ENCODE assay signal across 12 cellular contexts in the genomic region with DNA sequence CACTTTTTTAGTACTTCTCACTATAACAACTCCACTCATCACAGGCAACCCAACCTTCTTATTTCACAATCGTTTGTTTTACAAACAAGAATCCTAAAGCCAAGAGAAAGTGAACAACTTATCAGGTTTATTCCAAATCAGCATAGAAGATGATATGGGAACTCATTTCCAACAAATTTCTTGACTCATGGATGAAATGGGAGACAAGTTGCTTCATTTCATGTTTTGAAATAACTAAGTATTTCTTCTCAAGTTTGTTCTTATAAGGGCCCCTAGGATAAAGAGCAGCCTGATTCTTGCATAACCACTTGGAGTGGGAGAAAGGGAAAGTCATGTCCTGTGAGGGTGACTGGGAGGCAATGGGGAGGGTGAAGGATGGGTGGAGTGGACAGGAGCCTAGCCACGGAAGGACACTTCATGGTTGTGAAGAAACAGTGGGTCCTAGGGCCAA.
DNase-seq lines count a peak whose midpoint lies in the region; ATAC-seq and TF ChIP-seq lines count a peak whose summit lies in the region.
"Had no signal": no experiment of that assay in that cellular context is flagged by ENCODE, and none has a peak within 500 bp of the region (broad histone marks: within the 10 kb centered on the region; RNA-seq: fewer than 3 reads in every experiment).

No MANE protein-coding gene starts in this region.

- no peak overlapping the region for H3K27ac ChIP-seq in body of pancreas
- no peak overlapping the region for H3K27ac ChIP-seq in right cardiac atrium (ENCODE audit: low read length)
- no peak overlapping the region for H3K27ac ChIP-seq in thoracic aorta

- intact Hi-C loops in body of pancreas (cut with DNase I) (no loop called here), right cardiac atrium (cut with DNase I) (no loop called here)

- H3K27me3 ChIP-seq in body of pancreas = no peaks in the 10 kb centered on the region
- H3K27me3 ChIP-seq in right cardiac atrium (ENCODE audit: control insufficient read depth, insufficient read depth) = no peaks in the 10 kb centered on the region
- H3K27me3 ChIP-seq in thoracic aorta (replicated peaks; ENCODE audit: insufficient read depth) = no peaks in the 10 kb centered on the region

- DNase-seq in GM03348 (ENCODE audit: low spot score) = peak; percentile 70
- DNase-seq in body of pancreas = peak in 3 of 4 donors; percentile 10 to 46 (median 20)
- peak; percentile 61 to 68 (median 62) for DNase-seq in right cardiac atrium
- peak; percentile 6 for DNase-seq in thoracic aorta (ENCODE audit: low spot score)
- no peak for DNase-seq in stimulated activated CD4-positive, alpha-beta T cell treated with anti-CD3 and anti-CD28 coated beads, Interleukin-1b, Interleukin-23, amount 100 ng/mL, for 48 hours
- no peak for DNase-seq in NCI-H1092 (lab: John Stamatoyannopoulos, UW)
- DNase-seq: activated T-cell treated with anti-CD3 and anti-CD28 coated beads, Interleukin-2, amount 50 U/mL, for 48 hours; NCI-H1417; NCI-H526 treated with DMSO at 0.1 percent for 48 hours; SHP77 had no signal

- no peak for TF ChIP-seq POLR2A in body of pancreas (IDR thresholded peaks at IDR 0.05)

- TF ChIP-seq CTCF in body of pancreas (IDR thresholded peaks at IDR 0.05) (no peak), thoracic aorta (IDR thresholded peaks at IDR 0.05) (no peak)

- no peaks in the 10 kb centered on the region for H3K36me3 ChIP-seq in body of pancreas (replicated peaks in 1 of 2; ENCODE audit: insufficient read depth in 1 of 2, low read depth in 2 of 2)
- H3K36me3 ChIP-seq in thoracic aorta = no peaks in the 10 kb centered on the region

- H3K9me3 ChIP-seq in body of pancreas (no peaks in the 10 kb centered on the region), right cardiac atrium (ENCODE audit: control insufficient read depth, low read length) (no peaks in the 10 kb centered on the region), thoracic aorta (peaks cover 3% of the 10 kb centered on the region)

- 52 to 56% methylated on average over 2 of the region's 2 CpGs for WGBS in body of pancreas, 2 donors
- 64% methylated on average over 2 of the region's 2 CpGs for WGBS in right cardiac atrium

- ATAC-seq in body of pancreas = peak; percentile 56
- peak; percentile 91 to 96 for ATAC-seq in right cardiac atrium
- no peak for ATAC-seq in thoracic aorta (ENCODE audit: insufficient number of reproducible peaks, low FRiP score, low read depth)
- no peak for ATAC-seq in GM19351 (IDR thresholded peaks at IDR 0.05; ENCODE audit: unreplicated experiment)
- ATAC-seq in GM19035 (IDR thresholded peaks at IDR 0.05; ENCODE audit: unreplicated experiment) = no peak

- H3K4me1 ChIP-seq in body of pancreas (no peaks in the 10 kb centered on the region), right cardiac atrium (ENCODE audit: control insufficient read depth, insufficient read depth, low read length) (no peaks in the 10 kb centered on the region), thoracic aorta (ENCODE audit: control insufficient read depth in 1 of 2, low read depth in 2 of 2) (peaks cover 3 to 5% of the 10 kb centered on the region in 2 donors)

- H3K4me3 ChIP-seq in body of pancreas = no peak overlapping the region
- H3K4me3 ChIP-seq in right cardiac atrium (ENCODE audit: low read length) = no peak overlapping the region
- H3K4me3 ChIP-seq in thoracic aorta = no peak overlapping the region

Comparison
In these comparisons a context has a peak if more than half of its experiments do, and no peak if none do; other contexts are left out.
1. DNase-seq: peak in GM03348 (single experiment), body of pancreas (3 of 4), right cardiac atrium (3 of 3) and thoracic aorta (single experiment); none in stimulated activated CD4-positive, alpha-beta T cell treated with anti-CD3 and anti-CD28 coated beads, Interleukin-1b, Interleukin-23, amount 100 ng/mL, for 48 hours (single experiment) and NCI-H1092 (single experiment).
2. ATAC-seq: peak in body of pancreas (single experiment) and right cardiac atrium (2 of 2); none in thoracic aorta (single experiment), GM19351 (single experiment) and GM19035 (single experiment).